In the genomic region with DNA sequence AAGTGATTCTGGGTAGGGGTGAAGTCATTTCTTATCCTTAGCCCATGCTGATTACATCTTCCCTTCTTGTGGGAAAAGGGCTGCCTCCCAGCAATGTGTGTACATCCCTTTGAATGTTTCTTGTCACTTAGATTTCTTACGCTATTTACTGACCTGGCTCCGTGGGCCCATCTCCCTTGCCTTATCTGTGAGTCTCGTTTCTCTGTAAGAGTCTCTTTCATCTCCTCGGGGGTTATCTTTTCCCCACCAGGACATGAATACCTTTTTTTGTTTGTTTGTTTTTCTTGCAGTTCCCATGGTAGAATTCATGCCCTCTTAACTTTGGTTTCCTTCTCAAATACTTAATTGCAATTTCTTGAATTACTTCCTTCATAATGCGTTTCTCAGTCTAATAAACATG, we compare ENCODE assay signal across 1 cellular context.
TF ChIP-seq lines count a peak whose summit lies in the region.

No MANE protein-coding gene starts in this region.

TF ChIP-seq in GM23338, 12 proteins besides CTCF, POLR2A, EP300 and RAD21 (continued from another document):
- TF ChIP-seq, protein P1, sequence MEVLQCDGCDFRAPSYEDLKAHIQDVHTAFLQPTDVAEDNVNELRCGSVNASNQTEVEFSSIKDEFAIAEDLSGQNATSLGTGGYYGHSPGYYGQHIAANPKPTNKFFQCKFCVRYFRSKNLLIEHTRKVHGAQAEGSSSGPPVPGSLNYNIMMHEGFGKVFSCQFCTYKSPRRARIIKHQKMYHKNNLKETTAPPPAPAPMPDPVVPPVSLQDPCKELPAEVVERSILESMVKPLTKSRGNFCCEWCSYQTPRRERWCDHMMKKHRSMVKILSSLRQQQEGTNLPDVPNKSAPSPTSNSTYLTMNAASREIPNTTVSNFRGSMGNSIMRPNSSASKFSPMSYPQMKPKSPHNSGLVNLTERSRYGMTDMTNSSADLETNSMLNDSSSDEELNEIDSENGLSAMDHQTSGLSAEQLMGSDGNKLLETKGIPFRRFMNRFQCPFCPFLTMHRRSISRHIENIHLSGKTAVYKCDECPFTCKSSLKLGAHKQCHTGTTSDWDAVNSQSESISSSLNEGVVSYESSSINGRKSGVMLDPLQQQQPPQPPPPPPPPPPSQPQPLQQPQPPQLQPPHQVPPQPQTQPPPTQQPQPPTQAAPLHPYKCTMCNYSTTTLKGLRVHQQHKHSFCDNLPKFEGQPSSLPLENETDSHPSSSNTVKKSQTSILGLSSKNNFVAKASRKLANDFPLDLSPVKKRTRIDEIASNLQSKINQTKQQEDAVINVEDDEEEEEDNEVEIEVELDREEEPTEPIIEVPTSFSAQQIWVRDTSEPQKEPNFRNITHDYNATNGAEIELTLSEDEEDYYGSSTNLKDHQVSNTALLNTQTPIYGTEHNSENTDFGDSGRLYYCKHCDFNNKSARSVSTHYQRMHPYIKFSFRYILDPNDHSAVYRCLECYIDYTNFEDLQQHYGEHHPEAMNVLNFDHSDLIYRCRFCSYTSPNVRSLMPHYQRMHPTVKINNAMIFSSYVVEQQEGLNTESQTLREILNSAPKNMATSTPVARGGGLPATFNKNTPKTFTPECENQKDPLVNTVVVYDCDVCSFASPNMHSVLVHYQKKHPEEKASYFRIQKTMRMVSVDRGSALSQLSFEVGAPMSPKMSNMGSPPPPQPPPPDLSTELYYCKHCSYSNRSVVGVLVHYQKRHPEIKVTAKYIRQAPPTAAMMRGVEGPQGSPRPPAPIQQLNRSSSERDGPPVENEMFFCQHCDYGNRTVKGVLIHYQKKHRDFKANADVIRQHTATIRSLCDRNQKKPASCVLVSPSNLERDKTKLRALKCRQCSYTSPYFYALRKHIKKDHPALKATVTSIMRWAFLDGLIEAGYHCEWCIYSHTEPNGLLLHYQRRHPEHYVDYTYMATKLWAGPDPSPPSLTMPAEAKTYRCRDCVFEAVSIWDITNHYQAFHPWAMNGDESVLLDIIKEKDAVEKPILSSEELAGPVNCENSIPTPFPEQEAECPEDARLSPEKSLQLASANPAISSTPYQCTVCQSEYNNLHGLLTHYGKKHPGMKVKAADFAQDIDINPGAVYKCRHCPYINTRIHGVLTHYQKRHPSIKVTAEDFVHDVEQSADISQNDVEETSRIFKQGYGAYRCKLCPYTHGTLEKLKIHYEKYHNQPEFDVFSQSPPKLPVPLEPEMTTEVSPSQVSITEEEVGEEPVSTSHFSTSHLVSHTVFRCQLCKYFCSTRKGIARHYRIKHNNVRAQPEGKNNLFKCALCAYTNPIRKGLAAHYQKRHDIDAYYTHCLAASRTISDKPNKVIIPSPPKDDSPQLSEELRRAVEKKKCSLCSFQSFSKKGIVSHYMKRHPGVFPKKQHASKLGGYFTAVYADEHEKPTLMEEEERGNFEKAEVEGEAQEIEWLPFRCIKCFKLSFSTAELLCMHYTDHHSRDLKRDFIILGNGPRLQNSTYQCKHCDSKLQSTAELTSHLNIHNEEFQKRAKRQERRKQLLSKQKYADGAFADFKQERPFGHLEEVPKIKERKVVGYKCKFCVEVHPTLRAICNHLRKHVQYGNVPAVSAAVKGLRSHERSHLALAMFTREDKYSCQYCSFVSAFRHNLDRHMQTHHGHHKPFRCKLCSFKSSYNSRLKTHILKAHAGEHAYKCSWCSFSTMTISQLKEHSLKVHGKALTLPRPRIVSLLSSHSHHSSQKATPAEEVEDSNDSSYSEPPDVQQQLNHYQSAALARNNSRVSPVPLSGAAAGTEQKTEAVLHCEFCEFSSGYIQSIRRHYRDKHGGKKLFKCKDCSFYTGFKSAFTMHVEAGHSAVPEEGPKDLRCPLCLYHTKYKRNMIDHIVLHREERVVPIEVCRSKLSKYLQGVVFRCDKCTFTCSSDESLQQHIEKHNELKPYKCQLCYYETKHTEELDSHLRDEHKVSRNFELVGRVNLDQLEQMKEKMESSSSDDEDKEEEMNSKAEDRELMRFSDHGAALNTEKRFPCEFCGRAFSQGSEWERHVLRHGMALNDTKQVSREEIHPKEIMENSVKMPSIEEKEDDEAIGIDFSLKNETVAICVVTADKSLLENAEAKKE (CRISPR knock-in tag; IDR thresholded peaks at IDR 0.05), result no peak
- TF ChIP-seq CREB1 (CRISPR knock-in tag; IDR thresholded peaks at IDR 0.05; ENCODE audit: low read depth) (no peak), ZNF114 (CRISPR knock-in tag; IDR thresholded peaks at IDR 0.05) (no peak), ZNF331 (CRISPR knock-in tag; IDR thresholded peaks at IDR 0.05; ENCODE audit: low read depth) (no peak), NANOG (IDR thresholded peaks at IDR 0.05; ENCODE audit: borderline replicate concordance) (no peak), JUNB (IDR thresholded peaks at IDR 0.05; ENCODE audit: unreplicated experiment) (no peak), STAT1 (IDR thresholded peaks at IDR 0.05; ENCODE audit: unreplicated experiment) (no peak), EZH2 (IDR thresholded peaks at IDR 0.05; ENCODE audit: low read depth, unreplicated experiment) (no peak), EZH2phosphoT487 (IDR thresholded peaks at IDR 0.05; ENCODE audit: unreplicated experiment) (no peak)
- TF ChIP-seq, protein P2, sequence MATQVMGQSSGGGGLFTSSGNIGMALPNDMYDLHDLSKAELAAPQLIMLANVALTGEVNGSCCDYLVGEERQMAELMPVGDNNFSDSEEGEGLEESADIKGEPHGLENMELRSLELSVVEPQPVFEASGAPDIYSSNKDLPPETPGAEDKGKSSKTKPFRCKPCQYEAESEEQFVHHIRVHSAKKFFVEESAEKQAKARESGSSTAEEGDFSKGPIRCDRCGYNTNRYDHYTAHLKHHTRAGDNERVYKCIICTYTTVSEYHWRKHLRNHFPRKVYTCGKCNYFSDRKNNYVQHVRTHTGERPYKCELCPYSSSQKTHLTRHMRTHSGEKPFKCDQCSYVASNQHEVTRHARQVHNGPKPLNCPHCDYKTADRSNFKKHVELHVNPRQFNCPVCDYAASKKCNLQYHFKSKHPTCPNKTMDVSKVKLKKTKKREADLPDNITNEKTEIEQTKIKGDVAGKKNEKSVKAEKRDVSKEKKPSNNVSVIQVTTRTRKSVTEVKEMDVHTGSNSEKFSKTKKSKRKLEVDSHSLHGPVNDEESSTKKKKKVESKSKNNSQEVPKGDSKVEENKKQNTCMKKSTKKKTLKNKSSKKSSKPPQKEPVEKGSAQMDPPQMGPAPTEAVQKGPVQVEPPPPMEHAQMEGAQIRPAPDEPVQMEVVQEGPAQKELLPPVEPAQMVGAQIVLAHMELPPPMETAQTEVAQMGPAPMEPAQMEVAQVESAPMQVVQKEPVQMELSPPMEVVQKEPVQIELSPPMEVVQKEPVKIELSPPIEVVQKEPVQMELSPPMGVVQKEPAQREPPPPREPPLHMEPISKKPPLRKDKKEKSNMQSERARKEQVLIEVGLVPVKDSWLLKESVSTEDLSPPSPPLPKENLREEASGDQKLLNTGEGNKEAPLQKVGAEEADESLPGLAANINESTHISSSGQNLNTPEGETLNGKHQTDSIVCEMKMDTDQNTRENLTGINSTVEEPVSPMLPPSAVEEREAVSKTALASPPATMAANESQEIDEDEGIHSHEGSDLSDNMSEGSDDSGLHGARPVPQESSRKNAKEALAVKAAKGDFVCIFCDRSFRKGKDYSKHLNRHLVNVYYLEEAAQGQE (IDR thresholded peaks at IDR 0.05; ENCODE audit: unreplicated experiment), result no peak
- TF ChIP-seq, protein P3, sequence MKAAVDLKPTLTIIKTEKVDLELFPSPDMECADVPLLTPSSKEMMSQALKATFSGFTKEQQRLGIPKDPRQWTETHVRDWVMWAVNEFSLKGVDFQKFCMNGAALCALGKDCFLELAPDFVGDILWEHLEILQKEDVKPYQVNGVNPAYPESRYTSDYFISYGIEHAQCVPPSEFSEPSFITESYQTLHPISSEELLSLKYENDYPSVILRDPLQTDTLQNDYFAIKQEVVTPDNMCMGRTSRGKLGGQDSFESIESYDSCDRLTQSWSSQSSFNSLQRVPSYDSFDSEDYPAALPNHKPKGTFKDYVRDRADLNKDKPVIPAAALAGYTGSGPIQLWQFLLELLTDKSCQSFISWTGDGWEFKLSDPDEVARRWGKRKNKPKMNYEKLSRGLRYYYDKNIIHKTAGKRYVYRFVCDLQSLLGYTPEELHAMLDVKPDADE (IDR thresholded peaks at IDR 0.05), result no peak
